In genomic region chr10:114045071-114045737, GRCh38 we compare ENCODE assay signal across 8 cellular contexts. TPM values are rescaled to one million over a fixed set of nuclear protein-coding genes. Genes with fewer than 3 reads are reported as not detected.
DNase-seq lines count a peak whose midpoint lies in the region; ATAC-seq and TF ChIP-seq lines count a peak whose summit lies in the region.

No MANE protein-coding gene starts in this region.

- H4K20me1 ChIP-seq in hepatocyte (ENCODE audit: insufficient read depth, poor library complexity, severe bottlenecking), result no peaks in the 10 kb centered on the region

- no peak overlapping the region for H3K9ac ChIP-seq in skeletal muscle satellite cell (ENCODE audit: low read depth, low read length)

- DNase-seq in A673 (ENCODE audit: low spot score) (peak; percentile 78), GM20000 (ENCODE audit: low spot score) (peak; percentile 73), hepatocyte (ENCODE audit: low spot score) (peak; percentile 71), NCI-H2171 treated with DMSO at 0.1 percent for 48 hours (lab: John Stamatoyannopoulos, UW) (no peak)
- no peak for DNase-seq in activated T-cell treated with anti-CD3 and anti-CD28 coated beads, Interleukin-2, amount 50 U/mL, for 4 hours

- H3K79me2 ChIP-seq in hepatocyte, result no peaks in the 10 kb centered on the region

- WGBS in hepatocyte (ENCODE audit: low lambda C conversion rate, missing lambda C conversion rate), result 8% methylated on average over 50 of the region's 79 CpGs

- H3K4me3 Mint-ChIP-seq in activated T-cell treated with anti-CD3 and anti-CD28 coated beads, Interleukin-2, amount 50 U/mL, for 4 hours, result peak overlapping the region; percentile 58

- CTCF ChIA-PET in A673 (lab: Charles Lee), result no interaction called here

- H3K36me3 ChIP-seq in A673 (ENCODE audit: insufficient read depth, low read length, poor library complexity, severe bottlenecking) (peaks cover 47% of the 10 kb centered on the region), hepatocyte (replicated peaks; ENCODE audit: insufficient read depth, low read depth) (no peaks in the 10 kb centered on the region), skeletal muscle satellite cell (ENCODE audit: insufficient read depth, low read length) (no peaks in the 10 kb centered on the region)

- H3K27me3 ChIP-seq in A673 (replicated peaks; ENCODE audit: insufficient read depth, low read depth, low read length, poor library complexity), result no peaks in the 10 kb centered on the region
- peaks cover 79% of the 10 kb centered on the region for H3K27me3 ChIP-seq in hepatocyte
- H3K27me3 ChIP-seq in skeletal muscle satellite cell (ENCODE audit: control insufficient read depth, insufficient read depth, low read length), result peaks cover 27% of the 10 kb centered on the region

- peak overlapping the region; percentile 96 for H3K27ac ChIP-seq in A673 (ENCODE audit: low read depth, low read length, poor library complexity, severe bottlenecking)
- H3K27ac ChIP-seq in hepatocyte, result no peak overlapping the region

- peak overlapping the region; percentile 72 for H3K4me2 ChIP-seq in hepatocyte
- H3K4me2 ChIP-seq in skeletal muscle satellite cell (ENCODE audit: low read length), result peak overlapping the region; percentile 72

- no peaks in the 10 kb centered on the region for H3K9me3 ChIP-seq in A673 (ENCODE audit: low read depth, low read length, poor library complexity, severe bottlenecking)
- no peaks in the 10 kb centered on the region for H3K9me3 ChIP-seq in hepatocyte (ENCODE audit: low read depth)
- H3K9me3 ChIP-seq in skeletal muscle satellite cell (replicated peaks; ENCODE audit: low read length), result no peaks in the 10 kb centered on the region

- BruUV-seq in A673 (replicated peaks; lab: Mats Ljungman, UMichigan), result no TSS peak

- H3K4me3 ChIP-seq in A673 (ENCODE audit: low read depth, low read length, poor library complexity, severe bottlenecking) (peak overlapping the region; percentile 91), hepatocyte (no peak overlapping the region), skeletal muscle satellite cell (ENCODE audit: low read length) (peak overlapping the region; percentile 64)

- peaks cover 66% of the 10 kb centered on the region for H3K27me3 Mint-ChIP-seq in activated T-cell treated with anti-CD3 and anti-CD28 coated beads, Interleukin-2, amount 50 U/mL, for 4 hours (ENCODE audit: low read depth)

- H3K36me3 Mint-ChIP-seq in activated T-cell treated with anti-CD3 and anti-CD28 coated beads, Interleukin-2, amount 50 U/mL, for 4 hours (ENCODE audit: insufficient read depth), result no peaks in the 10 kb centered on the region

- TF ChIP-seq CTCF in A673 (conservative IDR thresholded peaks at IDR 0.05; ENCODE audit: low read depth, low read length), result no peak
- no peak for TF ChIP-seq CTCF in GM20000 (IDR thresholded peaks at IDR 0.05; ENCODE audit: extremely low read depth, missing control alignments)
- no peak for TF ChIP-seq CTCF in hepatocyte (IDR thresholded peaks at IDR 0.05; ENCODE audit: poor library complexity)

- H3K9me2 ChIP-seq in hepatocyte (replicated peaks; ENCODE audit: insufficient read depth), result no peaks in the 10 kb centered on the region

- peak in 1 of 2 donors; percentile 32 for ATAC-seq in activated T-cell treated with anti-CD3 and anti-CD28 coated beads, Interleukin-2, amount 50 U/mL, for 4 hours
- ATAC-seq in HG02885 (IDR thresholded peaks at IDR 0.05; ENCODE audit: poor library complexity, unreplicated experiment) (no peak), GM19023 (IDR thresholded peaks at IDR 0.05; ENCODE audit: unreplicated experiment) (no peak)

- intact Hi-C loops in A673 (cut with micrococcal nuclease; ENCODE audit: unreplicated experiment), result loop anchor here (5.0 kb wide), 2 partner anchors 57 to 338 kb away; no protein-coding TSS in a partner anchor

- peak overlapping the region; percentile 28 for H2AFZ ChIP-seq in hepatocyte

- peaks cover 17% of the 10 kb centered on the region for H3K4me1 Mint-ChIP-seq in activated T-cell treated with anti-CD3 and anti-CD28 coated beads, Interleukin-2, amount 50 U/mL, for 4 hours (ENCODE audit: low read depth)

- POLR2A ChIA-PET in A673 (lab: Charles Lee; ENCODE audit: low non-redundant PET), result no interaction called here

- H3K4me1 ChIP-seq in A673 (ENCODE audit: insufficient read depth, low read length, poor library complexity, severe bottlenecking), result peaks cover 22% of the 10 kb centered on the region
- no peaks in the 10 kb centered on the region for H3K4me1 ChIP-seq in hepatocyte (ENCODE audit: insufficient read depth)
- H3K4me1 ChIP-seq in skeletal muscle satellite cell (ENCODE audit: control insufficient read depth, insufficient read depth, low read length), result peaks cover 8% of the 10 kb centered on the region

- H3K9me3 Mint-ChIP-seq in activated T-cell treated with anti-CD3 and anti-CD28 coated beads, Interleukin-2, amount 50 U/mL, for 4 hours, result no peaks in the 10 kb centered on the region

RNA-seq across cellular contexts. Expression of gene ADRB1, which starts 1.5 kb away (rescaled TPM):
- 81.6 and 85.2 TPM in 2 replicates for total RNA-seq in A673 (2021)
- total RNA-seq in activated T-cell treated with anti-CD3 and anti-CD28 coated beads, Interleukin-2, amount 50 U/mL, for 4 hours, result under 1 TPM in 2 of 3 donors, not detected in 1; 0.05 to 0.20 TPM
- 1.0 and 1.2 TPM in 2 replicates for total RNA-seq in hepatocyte
- polyA plus RNA-seq in hepatocyte, result 0.10 and 0.60 TPM in 2 replicates
- total RNA-seq in skeletal muscle satellite cell (2012; rRNA removed), result not detected in 2 replicates

Comparison
In these comparisons a context has a peak if more than half of its experiments do, and no peak if none do; other contexts are left out.
1. DNase-seq: peak in A673 (single experiment), GM20000 (single experiment) and hepatocyte (single experiment); none in activated T-cell treated with anti-CD3 and anti-CD28 coated beads, Interleukin-2, amount 50 U/mL, for 4 hours (single experiment) and NCI-H2171 treated with DMSO at 0.1 percent for 48 hours (single experiment).
2. RNA of gene ADRB1, which starts 1.5 kb away (total RNA-seq): 81.6 to 85.2 TPM in A673; 1.0 to 1.2 TPM in hepatocyte and 0.05 to 0.20 TPM in activated T-cell treated with anti-CD3 and anti-CD28 coated beads, Interleukin-2, amount 50 U/mL, for 4 hours; every median in the first group is over 10 times any median in the second.